Comparison of ENCODE assay signal across 24 cellular contexts in genomic region chr10:116278832-116279231, GRCh38.
DNase-seq lines count a peak whose midpoint lies in the region; TF ChIP-seq lines count a peak whose summit lies in the region.
"Had no signal": no experiment of that assay in that cellular context is flagged by ENCODE, and none has a peak within 500 bp of the region (broad histone marks: within the 10 kb centered on the region; RNA-seq: fewer than 3 reads in every experiment).

No MANE protein-coding gene starts in this region.

- intact Hi-C loops in tibial artery (cut with DNase I; ENCODE audit: low total_unique reads) = no loop called here

- H3K9me3 ChIP-seq in tibial artery = no peaks in the 10 kb centered on the region
- H3K9me3 ChIP-seq: Peyer's patch, right atrium auricular region, SJSA1 had no signal

- H3K27me3 ChIP-seq in tibial artery = peaks cover 0 to 36% of the 10 kb centered on the region in 2 donors
- H3K27me3 ChIP-seq: Peyer's patch, right atrium auricular region had no signal

- no peak for TF ChIP-seq CTCF in tibial artery (IDR thresholded peaks at IDR 0.05)

- no peak overlapping the region for H3K27ac ChIP-seq in tibial artery
- H3K27ac ChIP-seq: 22Rv1, epithelial cell of prostate, Peyer's patch, right atrium auricular region, SJSA1 had no signal

- DNase-seq in AG08395 (ENCODE audit: low spot score) (peak; percentile 78), HS-5 (ENCODE audit: low read depth) (peak; percentile 3), astrocyte of the hippocampus (ENCODE audit: low read depth, low spot score) (peak; percentile 76), islet precursor cell (peak; percentile 97), tibial artery (no peak), COLO668 (lab: John Stamatoyannopoulos, UW; ENCODE audit: unreplicated experiment) (no peak), 8988T (no peak), COLO829 (ENCODE audit: low spot score) (no peak)
- DNase-seq: activated CD4-positive, alpha-beta T cell treated with anti-CD3 and anti-CD28 coated beads for 4 hours; activated naive CD4-positive, alpha-beta T cell treated with anti-CD3 and anti-CD28 coated beads for 36 hours; activated T-cell treated with anti-CD3 and anti-CD28 coated beads, Interleukin-2, amount 50 U/mL, for 72 hours; Calu3; GDM1; Karpas-422; NCI-H2081; NCI-H446; Peyer's patch; stimulated activated naive CD8-positive, alpha-beta T cell treated with anti-CD3 and anti-CD28 coated beads, Interleukin-15, amount 100 ng/mL, for 72 hours; T-helper 1 cell; trophoblast cell had no signal

- peaks cover 0 to 10% (median 8%) of the 10 kb centered on the region in 4 donors for H3K4me1 ChIP-seq in tibial artery
- H3K4me1 ChIP-seq: Peyer's patch had no signal

- no peak overlapping the region for H3K4me3 ChIP-seq in tibial artery
- H3K4me3 ChIP-seq: Peyer's patch, right atrium auricular region, SJSA1 had no signal

- no peaks in the 10 kb centered on the region for H3K36me3 ChIP-seq in tibial artery
- H3K36me3 ChIP-seq: Peyer's patch, right atrium auricular region, SJSA1 had no signal

Comparison
In these comparisons a context has a peak if more than half of its experiments do, and no peak if none do; other contexts are left out.
1. DNase-seq: peak in AG08395 (single experiment), HS-5 (single experiment), astrocyte of the hippocampus (single experiment) and islet precursor cell (single experiment); none in tibial artery (0 of 2), COLO668 (single experiment), 8988T (single experiment) and COLO829 (single experiment).